ENCODE assay signal across 16 cellular contexts in genomic region chr2:189175869-189176431, GRCh38. TPM values are rescaled to one million over a fixed set of nuclear protein-coding genes. Genes with fewer than 3 reads are reported as not detected.
DNase-seq lines count a peak whose midpoint lies in the region; ATAC-seq and TF ChIP-seq lines count a peak whose summit lies in the region.
"Had no signal": no experiment of that assay in that cellular context is flagged by ENCODE, and none has a peak within 500 bp of the region (broad histone marks: within the 10 kb centered on the region; RNA-seq: fewer than 3 reads in every experiment).

No MANE protein-coding gene starts in this region.

- no peaks in the 10 kb centered on the region for H3K36me3 ChIP-seq in left lung
- no peaks in the 10 kb centered on the region for H3K36me3 ChIP-seq in smooth muscle cell (ENCODE audit: low read depth)
- no peaks in the 10 kb centered on the region for H3K36me3 ChIP-seq in BE2C
- H3K36me3 ChIP-seq: prostate gland had no signal

- peaks cover 99% of the 10 kb centered on the region for H3K79me2 ChIP-seq in smooth muscle cell (ENCODE audit: low read depth)

- H3K9ac ChIP-seq in smooth muscle cell (ENCODE audit: low read depth), result no peak overlapping the region

- H3K27me3 Mint-ChIP-seq in T-cell, result peaks cover 16 to 21% of the 10 kb centered on the region in 2 donors

- H3K4me1 ChIP-seq in left lung (no peaks in the 10 kb centered on the region), smooth muscle cell (ENCODE audit: low read depth) (peaks cover 9% of the 10 kb centered on the region), BE2C (no peaks in the 10 kb centered on the region)
- H3K4me1 ChIP-seq: prostate gland had no signal

- no peaks in the 10 kb centered on the region for H3K9me3 ChIP-seq in left lung
- no peaks in the 10 kb centered on the region for H3K9me3 ChIP-seq in smooth muscle cell (replicated peaks; ENCODE audit: low read depth)
- no peaks in the 10 kb centered on the region for H3K9me3 ChIP-seq in BE2C
- H3K9me3 ChIP-seq: prostate gland had no signal

- H2AFZ ChIP-seq in smooth muscle cell (ENCODE audit: low read depth), result no peak overlapping the region

- H3K9me3 Mint-ChIP-seq in T-cell, result no peaks in the 10 kb centered on the region
- H3K9me3 Mint-ChIP-seq: stimulated activated effector memory CD8-positive, alpha-beta T cell treated with anti-CD3 and anti-CD28 coated beads, Interleukin-12 subunit alpha, Interleukin-12 subunit beta, amount 100 ng/mL, for 72 hours had no signal

- peak overlapping the region; percentile 89 for H3K4me3 ChIP-seq in astrocyte of the spinal cord (ENCODE audit: low read depth, low read length)
- peak overlapping the region; percentile 33 to 36 for H3K4me3 ChIP-seq in left lung
- H3K4me3 ChIP-seq in smooth muscle cell, result peak overlapping the region; percentile 84
- H3K4me3 ChIP-seq in BE2C (ENCODE audit: low read depth, low read length), result no peak overlapping the region
- H3K4me3 ChIP-seq: prostate gland had no signal

- no peaks in the 10 kb centered on the region for H3K27me3 ChIP-seq in left lung
- H3K27me3 ChIP-seq in smooth muscle cell (ENCODE audit: low read depth), result no peaks in the 10 kb centered on the region
- H3K27me3 ChIP-seq in BE2C, result no peaks in the 10 kb centered on the region

- TF ChIP-seq CTCF in astrocyte of the spinal cord (IDR thresholded peaks at IDR 0.05; ENCODE audit: low read depth, low read length), result no peak
- no peak for TF ChIP-seq CTCF in left lung (IDR thresholded peaks at IDR 0.05)
- no peak for TF ChIP-seq CTCF in smooth muscle cell (IDR thresholded peaks at IDR 0.05; ENCODE audit: borderline replicate concordance, insufficient read depth, poor library complexity, severe bottlenecking)
- TF ChIP-seq CTCF in BE2C (IDR thresholded peaks at IDR 0.05; ENCODE audit: low read depth, low read length), result no peak

- intact Hi-C loops in left lung (cut with DNase I), result no loop called here

- 79% methylated on average over 2 of the region's 2 CpGs for WGBS in smooth muscle cell (ENCODE audit: low lambda C conversion rate)

- DNase-seq in HCEC 1CT, result peak; percentile 23
- peak; percentile 19 for DNase-seq in astrocyte of the spinal cord (ENCODE audit: low read depth, low spot score)
- DNase-seq in left lung, result no peak
- DNase-seq in smooth muscle cell (lab: John Stamatoyannopoulos, UW; ENCODE audit: unreplicated experiment), result no peak
- DNase-seq in T-cell, result no peak
- DNase-seq in BE2C, result no peak
- DNase-seq in COR-L47 (lab: John Stamatoyannopoulos, UW), result no peak
- DNase-seq: activated effector memory CD4-positive, alpha-beta T cell treated with Interleukin-2 at 50 U/mL for 16 hours; caudate nucleus; erythroblast; NCI-H2081; SHP77; stimulated activated CD4-positive, alpha-beta T cell treated with anti-CD3 and anti-CD28 coated beads, Interleukin-2, amount 100 ng/mL, for 48 hours had no signal

- no peak for ATAC-seq in left lung
- no peak for ATAC-seq in T-cell (replicated peaks in 1 of 4)
- no peak for ATAC-seq in HG03520 (IDR thresholded peaks at IDR 0.05; ENCODE audit: unreplicated experiment)
- ATAC-seq: stimulated activated effector memory CD8-positive, alpha-beta T cell treated with anti-CD3 and anti-CD28 coated beads, Interleukin-12 subunit alpha, Interleukin-12 subunit beta, amount 100 ng/mL, for 72 hours had no signal

- H3K4me1 Mint-ChIP-seq in T-cell, result peaks cover 14 to 18% (median 14%) of the 10 kb centered on the region in 3 donors

- POLR2A ChIA-PET in T-cell (lab: Charles Lee), result interaction anchor here in 1 of 2 donors (0.5 kb wide), 1 partner anchor 166 kb away, joined by 5 read pairs; no protein-coding TSS in a partner anchor

- H3F3A ChIP-seq in smooth muscle cell (ENCODE audit: low read depth), result peaks cover 26% of the 10 kb centered on the region

- H3K27ac ChIP-seq in left lung (peak overlapping the region in 1 of 2 donors; percentile 83), smooth muscle cell (ENCODE audit: low read depth) (peak overlapping the region; percentile 84)
- H3K27ac ChIP-seq: prostate gland had no signal

- H3K36me3 Mint-ChIP-seq in T-cell, result no peaks in the 10 kb centered on the region
- H3K36me3 Mint-ChIP-seq: stimulated activated effector memory CD8-positive, alpha-beta T cell treated with anti-CD3 and anti-CD28 coated beads, Interleukin-12 subunit alpha, Interleukin-12 subunit beta, amount 100 ng/mL, for 72 hours had no signal

- peak overlapping the region; percentile 100 for H3K4me2 ChIP-seq in smooth muscle cell

- in situ Hi-C loops in astrocyte of the spinal cord (cut with HindIII; ENCODE audit: low sequenced_read_pairs), result no loop called here

- CTCF ChIA-PET in T-cell (lab: Charles Lee), result no interaction called here

- no peak overlapping the region for H3K27ac Mint-ChIP-seq in T-cell
- H3K27ac Mint-ChIP-seq: stimulated activated effector memory CD8-positive, alpha-beta T cell treated with anti-CD3 and anti-CD28 coated beads, Interleukin-12 subunit alpha, Interleukin-12 subunit beta, amount 100 ng/mL, for 72 hours had no signal

- no peak overlapping the region for H3K4me3 Mint-ChIP-seq in T-cell
- H3K4me3 Mint-ChIP-seq: stimulated activated effector memory CD8-positive, alpha-beta T cell treated with anti-CD3 and anti-CD28 coated beads, Interleukin-12 subunit alpha, Interleukin-12 subunit beta, amount 100 ng/mL, for 72 hours had no signal

- H4K20me1 ChIP-seq in smooth muscle cell (ENCODE audit: low read depth), result peaks cover 64% of the 10 kb centered on the region

RNA-seq across cellular contexts. Expression of gene COL5A2, which starts 3.6 kb away (rescaled TPM):
- 100 to 1,000 TPM; 122 to 324 TPM for total RNA-seq in left lung
- total RNA-seq in smooth muscle cell, result 697 and 944 TPM in 2 replicates
- polyA plus RNA-seq in smooth muscle cell, result 295 and 364 TPM in 2 replicates
- 1 to 10 TPM in 4 of 5 donors, under 1 TPM in 1; 0.40 to 1.9 (median 1.3) TPM for total RNA-seq in T-cell
- polyA plus RNA-seq in BE2C (2012; ENCODE audit: insufficient read depth, insufficient read length, low read depth), result 2.8 TPM

Comparison
In these comparisons a context has a peak if more than half of its experiments do, and no peak if none do; other contexts are left out.
1. DNase-seq: peak in HCEC 1CT (single experiment) and astrocyte of the spinal cord (single experiment); none in left lung (0 of 2), smooth muscle cell (single experiment), T-cell (0 of 34), BE2C (single experiment) and COR-L47 (single experiment).
2. RNA of gene COL5A2, which starts 3.6 kb away (total RNA-seq): 697 to 944 TPM in smooth muscle cell and 122 to 324 TPM in left lung; 0.40 to 1.9 TPM in T-cell; every median in the first group is over 10 times any median in the second.